ENCODE assay signal across 8 cellular contexts in the genomic region with DNA sequence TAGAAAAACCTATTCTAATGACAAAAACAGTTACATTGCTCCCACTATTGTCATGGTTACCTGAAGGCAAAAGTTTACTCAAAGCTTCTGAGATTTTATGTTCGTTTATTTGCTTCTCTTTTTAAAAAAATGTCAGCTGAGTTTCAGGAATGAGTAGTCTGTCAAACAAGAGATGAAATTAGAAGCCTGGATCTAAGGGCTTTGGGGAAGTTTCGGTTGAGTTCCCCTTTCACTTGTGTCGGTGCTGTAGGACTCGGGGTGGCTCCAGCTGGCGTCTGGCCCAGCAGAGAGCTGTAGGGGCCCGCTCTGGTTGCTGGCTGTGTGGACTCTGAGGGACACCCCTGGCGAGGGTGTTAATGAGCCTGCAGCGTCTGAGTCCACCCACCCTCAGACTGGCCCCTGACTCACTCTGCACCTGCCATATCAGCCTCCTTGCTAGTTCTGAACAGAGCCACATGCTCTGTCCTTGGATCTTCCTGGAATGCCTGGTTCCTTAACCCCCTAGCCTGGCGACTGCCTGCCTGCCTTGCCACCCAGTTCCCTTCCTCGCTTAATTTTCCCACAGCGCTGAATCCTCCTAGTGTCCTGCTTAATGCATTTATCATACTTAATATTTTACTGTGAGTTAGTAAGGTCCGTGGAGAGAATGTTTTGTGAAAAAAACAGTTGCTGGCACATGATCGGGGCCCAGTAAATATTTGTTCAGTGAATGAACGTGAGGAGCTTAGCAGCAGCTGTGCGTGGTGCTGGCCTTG. TPM values are rescaled to one million over a fixed set of nuclear protein-coding genes. Genes with fewer than 3 reads are reported as not detected.
DNase-seq lines count a peak whose midpoint lies in the region; ATAC-seq and TF ChIP-seq lines count a peak whose summit lies in the region.

No MANE protein-coding gene starts in this region.

- no peaks in the 10 kb centered on the region for H3K27me3 Mint-ChIP-seq in progenitor cell of endocrine pancreas

- intact Hi-C loops in right cardiac atrium (cut with DNase I) = loop anchor here in 1 of 4 donors (10.0 kb wide), 1 partner anchor 78 kb away; the partner anchor contains the start of gene SAMD10

- no peak overlapping the region for H2AFZ ChIP-seq in OCI-LY3 (ENCODE audit: low read depth, low read length)

- H3K4me1 ChIP-seq in OCI-LY3 (ENCODE audit: low read length) (peaks cover 8% of the 10 kb centered on the region), adipocyte (ENCODE audit: control insufficient read depth, insufficient read depth, low read length) (peaks cover 22% of the 10 kb centered on the region), right cardiac atrium (ENCODE audit: control insufficient read depth, insufficient read depth, low read length) (peaks cover 12% of the 10 kb centered on the region)

- WGBS in right cardiac atrium = 7% methylated on average over 15 of the region's 15 CpGs

- H3K4me3 ChIP-seq in OCI-LY3 (ENCODE audit: low read length) (peak overlapping the region; percentile 98), adipocyte (ENCODE audit: low read length) (peak overlapping the region; percentile 92), right cardiac atrium (ENCODE audit: low read length) (peak overlapping the region; percentile 99)

- DNase-seq in DMS153 (lab: John Stamatoyannopoulos, UW) = peak; percentile 72
- peak; percentile 59 for DNase-seq in adipocyte (ENCODE audit: low read depth)
- DNase-seq in right cardiac atrium = peak; percentile 57 to 84 (median 82)
- no peak for DNase-seq in progenitor cell of endocrine pancreas (ENCODE audit: low spot score, unreplicated experiment)
- no peak for DNase-seq in NCI-H446 treated with DMSO at 0.1 percent for 48 hours (lab: John Stamatoyannopoulos, UW)

- peaks cover 2% of the 10 kb centered on the region for H3K36me3 Mint-ChIP-seq in progenitor cell of endocrine pancreas (ENCODE audit: insufficient read depth)

- H4K20me1 ChIP-seq in OCI-LY3 (ENCODE audit: insufficient read depth, low read length) = peaks cover 47% of the 10 kb centered on the region

- H3K27me3 ChIP-seq in OCI-LY3 (ENCODE audit: low read depth, low read length) (no peaks in the 10 kb centered on the region), adipocyte (replicated peaks; ENCODE audit: control insufficient read depth, insufficient read depth, low read length) (no peaks in the 10 kb centered on the region), right cardiac atrium (ENCODE audit: control insufficient read depth, insufficient read depth) (no peaks in the 10 kb centered on the region)

- no peaks in the 10 kb centered on the region for H3K9me3 Mint-ChIP-seq in progenitor cell of endocrine pancreas (ENCODE audit: low read depth)

- H3K27ac ChIP-seq in OCI-LY3 (ENCODE audit: low read length) = peak overlapping the region; percentile 67
- peak overlapping the region; percentile 29 for H3K27ac ChIP-seq in right cardiac atrium (ENCODE audit: low read length)

- peaks cover 61% of the 10 kb centered on the region for H3K79me2 ChIP-seq in OCI-LY3 (ENCODE audit: low read length)

- no peak for TF ChIP-seq CTCF in OCI-LY3 (IDR thresholded peaks at IDR 0.05; ENCODE audit: low read depth, low read length)
- TF ChIP-seq CTCF in progenitor cell of endocrine pancreas (IDR thresholded peaks at IDR 0.05; ENCODE audit: unreplicated experiment) = no peak

- ATAC-seq in HG03066 (IDR thresholded peaks at IDR 0.05; ENCODE audit: low read depth, unreplicated experiment) (peak; percentile 41), right cardiac atrium (peak; percentile 16 to 21), GM21786 (IDR thresholded peaks at IDR 0.05; ENCODE audit: unreplicated experiment) (no peak)

- H3K27ac Mint-ChIP-seq in progenitor cell of endocrine pancreas = peak overlapping the region; percentile 94

- H3K9me3 ChIP-seq in OCI-LY3 (ENCODE audit: insufficient read depth, low read length) (no peaks in the 10 kb centered on the region), adipocyte (ENCODE audit: control insufficient read depth, low read length) (no peaks in the 10 kb centered on the region), right cardiac atrium (ENCODE audit: control insufficient read depth, low read length) (no peaks in the 10 kb centered on the region)

- H3K9ac ChIP-seq in OCI-LY3 (ENCODE audit: low read length) (peak overlapping the region; percentile 96), adipocyte (ENCODE audit: low read length) (peak overlapping the region; percentile 95)

- peak overlapping the region; percentile 88 for H3K4me2 ChIP-seq in OCI-LY3 (ENCODE audit: low read length)

- H3K36me3 ChIP-seq in OCI-LY3 (replicated peaks; ENCODE audit: low read depth, low read length) (peaks cover 14% of the 10 kb centered on the region), adipocyte (ENCODE audit: control insufficient read depth, insufficient read depth, low read length, severe bottlenecking) (peaks cover 10% of the 10 kb centered on the region)

- peak overlapping the region; percentile 86 for H3K4me3 Mint-ChIP-seq in progenitor cell of endocrine pancreas (ENCODE audit: low read depth)

- H3K4me1 Mint-ChIP-seq in progenitor cell of endocrine pancreas (ENCODE audit: low read depth) = peaks cover 23% of the 10 kb centered on the region

RNA-seq across cellular contexts. Expression of gene DNAJC5, which starts 1.4 kb away (rescaled TPM):
- total RNA-seq in right cardiac atrium (10 to 100 TPM; 43.1 to 51.0 (median 49.9) TPM), progenitor cell of endocrine pancreas (41.8 and 42.3 TPM in 2 replicates)
- polyA plus RNA-seq in right cardiac atrium = 32.2 TPM

RNA-seq across cellular contexts. Expression of gene TPD52L2, which starts 31.2 kb away (rescaled TPM):
- total RNA-seq in right cardiac atrium (10 to 100 TPM; 62.1 to 73.5 (median 63.6) TPM), progenitor cell of endocrine pancreas (85.0 and 88.1 TPM in 2 replicates)
- 52.3 TPM for polyA plus RNA-seq in right cardiac atrium

RNA-seq across cellular contexts. Expression of gene ABHD16B, which starts 35.0 kb away (rescaled TPM):
- total RNA-seq in right cardiac atrium (not detected), progenitor cell of endocrine pancreas (not detected in 2 replicates)
- polyA plus RNA-seq in right cardiac atrium = 0.54 TPM

RNA-seq across cellular contexts. Expression of gene UCKL1, which starts 59.9 kb away (rescaled TPM):
- total RNA-seq in right cardiac atrium (10 to 100 TPM; 35.5 to 47.0 (median 44.0) TPM), progenitor cell of endocrine pancreas (78.9 and 79.2 TPM in 2 replicates)
- polyA plus RNA-seq in right cardiac atrium = 36.5 TPM

Comparison
In these comparisons a context has a peak if more than half of its experiments do, and no peak if none do; other contexts are left out.
1. DNase-seq: peak in DMS153 (single experiment), adipocyte (single experiment) and right cardiac atrium (3 of 3); none in progenitor cell of endocrine pancreas (single experiment) and NCI-H446 treated with DMSO at 0.1 percent for 48 hours (single experiment).
2. Peak in every context shown above with its lines, with median percentiles within 50 percentile points of each other: H3K4me3 ChIP-seq.